In genomic region chr2:51329512-51329911, GRCh38 we compare ENCODE assay signal across 21 cellular contexts.
DNase-seq lines count a peak whose midpoint lies in the region; ATAC-seq and TF ChIP-seq lines count a peak whose summit lies in the region.
"Had no signal": no experiment of that assay in that cellular context is flagged by ENCODE, and none has a peak within 500 bp of the region (broad histone marks: within the 10 kb centered on the region; RNA-seq: fewer than 3 reads in every experiment).

No MANE protein-coding gene starts in this region.

- no peaks in the 10 kb centered on the region for H3K27me3 ChIP-seq in AG04450 (ENCODE audit: control insufficient read depth, insufficient read depth, low read length)
- no peaks in the 10 kb centered on the region for H3K27me3 ChIP-seq in adipocyte (replicated peaks; ENCODE audit: control insufficient read depth, insufficient read depth, low read length)
- no peaks in the 10 kb centered on the region for H3K27me3 ChIP-seq in fibroblast of lung (ENCODE audit: control insufficient read depth, insufficient read depth, low read length)
- H3K27me3 ChIP-seq in body of pancreas = no peaks in the 10 kb centered on the region
- H3K27me3 ChIP-seq: BE2C had no signal

- H3K4me2 ChIP-seq in fibroblast of lung (ENCODE audit: extremely low read depth, insufficient read depth, low read length) = no peak overlapping the region

- POLR2A ChIA-PET in AG04450 (lab: Yijun Ruan, JAX) = no interaction called here

- no peak for TF ChIP-seq CTCF in AG04450 (IDR thresholded peaks at IDR 0.05; ENCODE audit: low read depth, low read length)
- no peak for TF ChIP-seq CTCF in fibroblast of lung (conservative IDR thresholded peaks at IDR 0.05 in 1 of 2, IDR thresholded peaks at IDR 0.05 in 1 of 2; ENCODE audit: low read depth in 1 of 2, low read length in 2 of 2)
- TF ChIP-seq CTCF in body of pancreas (IDR thresholded peaks at IDR 0.05) = no peak

- ATAC-seq in HG02938 (IDR thresholded peaks at IDR 0.05; ENCODE audit: unreplicated experiment) (no peak), body of pancreas (no peak)
- ATAC-seq: GM12878 had no signal

- WGBS in body of pancreas, 2 donors = 30 to 34% methylated on average over 1 of the region's 1 CpG

- no peaks in the 10 kb centered on the region for H3K4me1 ChIP-seq in adipocyte (ENCODE audit: control insufficient read depth, insufficient read depth, low read length)
- no peaks in the 10 kb centered on the region for H3K4me1 ChIP-seq in fibroblast of lung (ENCODE audit: control insufficient read depth, extremely low read depth, insufficient read depth, low read length)
- no peaks in the 10 kb centered on the region for H3K4me1 ChIP-seq in body of pancreas
- H3K4me1 ChIP-seq: BE2C had no signal

- H2AFZ ChIP-seq in fibroblast of lung (ENCODE audit: low read length) = no peak overlapping the region

- no peaks in the 10 kb centered on the region for H3K36me3 ChIP-seq in adipocyte (ENCODE audit: control insufficient read depth, insufficient read depth, low read length, severe bottlenecking)
- H3K36me3 ChIP-seq in fibroblast of lung (ENCODE audit: control insufficient read depth, insufficient read depth, low read length) = no peaks in the 10 kb centered on the region
- no peaks in the 10 kb centered on the region for H3K36me3 ChIP-seq in body of pancreas (replicated peaks in 1 of 2; ENCODE audit: insufficient read depth in 1 of 2, low read depth in 2 of 2)
- H3K36me3 ChIP-seq: BE2C had no signal

- H3K9me3 ChIP-seq in AG04450 (ENCODE audit: control insufficient read depth, insufficient read depth, low read length) (no peaks in the 10 kb centered on the region), adipocyte (ENCODE audit: control insufficient read depth, low read length) (no peaks in the 10 kb centered on the region), fibroblast of lung (ENCODE audit: control insufficient read depth, insufficient read depth, low read depth, low read length) (no peaks in the 10 kb centered on the region), body of pancreas (no peaks in the 10 kb centered on the region)
- H3K9me3 ChIP-seq: BE2C had no signal

- H3K79me2 ChIP-seq in fibroblast of lung (ENCODE audit: control insufficient read depth, insufficient read depth, low read length) = no peaks in the 10 kb centered on the region

- no peaks in the 10 kb centered on the region for H4K20me1 ChIP-seq in fibroblast of lung (ENCODE audit: control insufficient read depth, extremely low read depth, insufficient read depth, low read length)

- CTCF ChIA-PET in AG04450 (lab: Charles Lee) = no interaction called here

- TF ChIP-seq POLR2A in body of pancreas (IDR thresholded peaks at IDR 0.05) = no peak

- H3K9ac ChIP-seq in adipocyte (ENCODE audit: low read length) = no peak overlapping the region
- H3K9ac ChIP-seq in fibroblast of lung (ENCODE audit: insufficient read depth, low read length) = no peak overlapping the region

- H3K4me3 ChIP-seq in AG04450 (ENCODE audit: low read depth, low read length) = no peak overlapping the region
- H3K4me3 ChIP-seq in adipocyte (ENCODE audit: low read length) = no peak overlapping the region
- H3K4me3 ChIP-seq in fibroblast of lung (replicated peaks in 1 of 4; ENCODE audit: control extremely low read depth in 1 of 4, insufficient read depth in 1 of 4, low read depth in 3 of 4, low read length in 4 of 4) = no peak overlapping the region
- no peak overlapping the region for H3K4me3 ChIP-seq in body of pancreas
- H3K4me3 ChIP-seq: GM12878 had no signal

- H3K27ac ChIP-seq in AG04450 (ENCODE audit: low read depth, low read length) = no peak overlapping the region
- no peak overlapping the region for H3K27ac ChIP-seq in fibroblast of lung (ENCODE audit: insufficient read depth, low read length)
- no peak overlapping the region for H3K27ac ChIP-seq in body of pancreas

- intact Hi-C loops in body of pancreas (cut with DNase I) = no loop called here

- DNase-seq in AG04450 (ENCODE audit: low read depth, low spot score) = peak; percentile 33
- peak; percentile 17 for DNase-seq in adipocyte (ENCODE audit: low read depth)
- peak; percentile 1 to 55 for DNase-seq in fibroblast of lung (ENCODE audit: low read depth in 2 of 2)
- peak; percentile 91 for DNase-seq in iris pigment epithelial cell (ENCODE audit: low read depth)
- no peak for DNase-seq in body of pancreas
- DNase-seq in activated CD4-positive, alpha-beta T cell treated with anti-CD3 and anti-CD28 coated beads, Interleukin-2, amount 50 U/mL, for 4 hours = no peak
- DNase-seq in pons (ENCODE audit: low spot score) = no peak
- DNase-seq: 8988T; BE2C; C1 segment of cervical spinal cord; CD4-positive, CD25-positive, alpha-beta regulatory T cell; CD8-positive, alpha-beta memory T cell; COR-L47; DMS 273 treated with DMSO at 0.1 percent for 48 hours; DMS53; DND-41; EL; GOT3; H7 had no signal

Comparison
In these comparisons a context has a peak if more than half of its experiments do, and no peak if none do; other contexts are left out.
1. DNase-seq: peak in AG04450 (single experiment), adipocyte (single experiment), fibroblast of lung (2 of 2) and iris pigment epithelial cell (single experiment); none in body of pancreas (0 of 4), activated CD4-positive, alpha-beta T cell treated with anti-CD3 and anti-CD28 coated beads, Interleukin-2, amount 50 U/mL, for 4 hours (0 of 2) and pons (single experiment).